27 cellular contexts compared by ENCODE assay signal in the genomic region with DNA sequence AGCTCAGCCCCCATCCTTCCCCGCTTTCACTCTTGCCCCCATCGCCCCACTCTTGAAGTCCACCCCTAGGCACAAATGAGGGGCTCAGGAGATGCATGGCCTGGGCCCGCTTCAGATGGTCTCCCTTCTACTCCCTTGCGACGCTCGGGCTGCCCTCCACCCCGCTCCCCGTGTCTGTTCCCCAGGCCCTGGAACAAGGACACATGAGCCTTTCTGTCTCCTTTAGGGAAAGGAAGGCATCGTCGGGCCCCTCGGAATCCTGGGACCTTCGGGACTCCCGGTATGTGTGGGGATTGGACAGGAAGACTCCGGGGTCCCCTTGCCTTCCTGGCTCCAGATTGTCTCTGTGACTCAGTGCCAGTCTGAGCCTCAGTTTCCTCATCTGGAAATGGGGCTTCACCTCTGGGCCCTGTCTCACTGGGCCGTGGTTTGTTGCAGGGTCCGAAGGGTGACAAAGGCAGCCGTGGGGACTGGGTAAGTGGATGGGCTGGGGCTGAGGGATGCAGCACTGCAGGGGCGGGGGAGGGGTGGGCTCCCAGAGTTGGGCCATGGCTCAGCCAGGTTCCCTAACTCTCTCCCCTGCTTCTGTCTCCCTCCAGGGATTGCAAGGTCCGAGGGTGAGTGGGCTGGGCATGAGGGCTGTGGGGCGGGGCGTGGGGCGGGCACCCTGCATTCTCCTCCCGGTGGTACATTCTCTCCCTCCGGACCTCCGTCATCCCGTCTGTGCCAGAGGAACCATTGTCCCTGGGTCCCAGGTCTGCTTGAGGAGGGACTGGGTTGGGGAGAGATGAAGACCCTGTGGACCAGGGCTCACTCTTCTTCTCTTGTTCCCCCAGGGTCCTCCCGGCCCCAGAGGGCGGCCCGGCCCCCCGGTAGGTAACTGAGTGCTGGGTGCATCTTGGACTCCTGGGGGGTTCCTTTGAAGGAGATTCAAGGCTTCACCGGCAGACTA. TPM values are rescaled to one million over a fixed set of nuclear protein-coding genes. Genes with fewer than 3 reads are reported as not detected.
DNase-seq lines count a peak whose midpoint lies in the region; ATAC-seq and TF ChIP-seq lines count a peak whose summit lies in the region.
"Had no signal": no experiment of that assay in that cellular context is flagged by ENCODE, and none has a peak within 500 bp of the region (broad histone marks: within the 10 kb centered on the region; RNA-seq: fewer than 3 reads in every experiment).

No MANE protein-coding gene starts in this region.

- H3K4me1 Mint-ChIP-seq in endodermal cell: no peaks in the 10 kb centered on the region

- H3K4me3 ChIP-seq in heart right ventricle: no peak overlapping the region
- H3K4me3 ChIP-seq in endodermal cell (ENCODE audit: low read length): no peak overlapping the region
- no peak overlapping the region for H3K4me3 ChIP-seq in vagina
- H3K4me3 ChIP-seq: esophagus muscularis mucosa, gastrocnemius medialis, skin epidermis had no signal

- intact Hi-C loops in left cardiac atrium (cut with DNase I): no loop called here
- intact Hi-C loops in heart right ventricle (cut with DNase I): loop anchor here in 1 of 10 donors (5.0 kb wide), 1 partner anchor 194 kb away; no protein-coding TSS in a partner anchor
- intact Hi-C loops in posterior vena cava (cut with DNase I): no loop called here
- intact Hi-C loops in vagina (cut with DNase I): no loop called here

- no peak overlapping the region for H3K9ac ChIP-seq in endodermal cell (ENCODE audit: extremely low read depth, low read length, poor library complexity, severe bottlenecking)

- no peak overlapping the region for H3K27ac Mint-ChIP-seq in endodermal cell
- H3K27ac Mint-ChIP-seq: activated B cell treated with CpG ODN at 0.5 μM for 24 hours; activated CD8-positive, alpha-beta T cell treated with anti-CD3 and anti-CD28 coated beads, Interleukin-2, amount 10 ng/mL, durations not matched to agents 7 days and 5 days; activated naive CD8-positive, alpha-beta T cell treated with anti-CD3 and anti-CD28 coated beads for 36 hours; mesothelial cell of epicardium; stimulated activated naive CD8-positive, alpha-beta T cell treated with anti-CD3 and anti-CD28 coated beads, Interleukin-15, Interleukin-2, amounts not matched to agents 100 ng/mL and 50 ng/mL, for 24 hours had no signal

- H3K4me1 ChIP-seq in heart right ventricle (peaks cover 0 to 15% (median 5%) of the 10 kb centered on the region in 9 donors), endodermal cell (ENCODE audit: control insufficient read depth, insufficient read depth, low read length) (no peaks in the 10 kb centered on the region), vagina (peaks cover 9% of the 10 kb centered on the region)
- H3K4me1 ChIP-seq: gastrocnemius medialis had no signal

- no peak overlapping the region for H3K4me3 Mint-ChIP-seq in endodermal cell
- H3K4me3 Mint-ChIP-seq: activated B cell treated with CpG ODN at 0.5 μM for 24 hours; activated CD8-positive, alpha-beta T cell treated with anti-CD3 and anti-CD28 coated beads, Interleukin-2, amount 10 ng/mL, durations not matched to agents 7 days and 5 days; activated naive CD8-positive, alpha-beta T cell treated with anti-CD3 and anti-CD28 coated beads for 36 hours; mesothelial cell of epicardium; stimulated activated naive CD8-positive, alpha-beta T cell treated with anti-CD3 and anti-CD28 coated beads, Interleukin-15, Interleukin-2, amounts not matched to agents 100 ng/mL and 50 ng/mL, for 24 hours had no signal

- TF ChIP-seq POLR2A in vagina (IDR thresholded peaks at IDR 0.05): no peak

- WGBS in heart right ventricle, 2 donors: 94% methylated on average over 31 of the region's 31 CpGs
- 94 to 98% methylated on average over 15 to 31 of the region's 31 CpGs for WGBS in endodermal cell (ENCODE audit: insufficient coverage in 1 of 2, insufficient read length in 1 of 2), 2 experiments

- TF ChIP-seq CTCF in heart right ventricle (IDR thresholded peaks at IDR 0.05) (no peak), endodermal cell (conservative IDR thresholded peaks at IDR 0.05) (no peak), vagina (IDR thresholded peaks at IDR 0.05) (no peak)

- H3K36me3 ChIP-seq in heart right ventricle (peaks cover 0 to 42% (median 0%) of the 10 kb centered on the region in 9 donors), endodermal cell (ENCODE audit: control insufficient read depth, insufficient read depth, low read length) (peaks cover 56% of the 10 kb centered on the region), vagina (peaks cover 0 to 19% of the 10 kb centered on the region in 2 donors)
- H3K36me3 ChIP-seq: gastrocnemius medialis had no signal

- DNase-seq in left cardiac atrium (peak; percentile 7), heart right ventricle (no peak), endodermal cell (peak; percentile 30), posterior vena cava (ENCODE audit: low spot score) (peak; percentile 54), vagina (ENCODE audit: extremely low spot score in 2 of 2) (peak; percentile 79 to 94), globus pallidus (ENCODE audit: low spot score) (no peak), hypothalamus (lab: John Stamatoyannopoulos, UW) (no peak)
- DNase-seq: activated B cell treated with CpG ODN at 0.5 μM for 24 hours; activated CD8-positive, alpha-beta T cell treated with anti-CD3 and anti-CD28 coated beads, Interleukin-2, amount 10 ng/mL, durations not matched to agents 7 days and 5 days; activated naive CD8-positive, alpha-beta T cell treated with anti-CD3 and anti-CD28 coated beads for 36 hours; effector memory CD4-positive, alpha-beta T cell; gastrocnemius medialis; NCI-H1092 treated with DMSO at 0.1 percent for 48 hours; NCI-H2029 treated with DMSO at 0.1 percent for 48 hours; OCI-M1; T-helper 9 cell had no signal

- H3K9me3 Mint-ChIP-seq in endodermal cell: peaks cover under 1% of the 10 kb centered on the region
- H3K9me3 Mint-ChIP-seq: stimulated activated naive CD8-positive, alpha-beta T cell treated with anti-CD3 and anti-CD28 coated beads, Interleukin-15, Interleukin-2, amounts not matched to agents 100 ng/mL and 50 ng/mL, for 24 hours had no signal

- H3K27ac ChIP-seq in heart right ventricle (no peak overlapping the region), endodermal cell (ENCODE audit: low read depth, low read length) (no peak overlapping the region), vagina (no peak overlapping the region)
- H3K27ac ChIP-seq: esophagus muscularis mucosa, gastrocnemius medialis, skin epidermis had no signal

- ATAC-seq in left cardiac atrium (no peak), heart right ventricle (no peak), HG03139 (IDR thresholded peaks at IDR 0.05; ENCODE audit: unreplicated experiment) (no peak)
- ATAC-seq: activated CD8-positive, alpha-beta T cell treated with anti-CD3 and anti-CD28 coated beads, Interleukin-2, amount 10 ng/mL, durations not matched to agents 7 days and 5 days; gastrocnemius medialis; Right ventricle myocardium inferior had no signal

- H3K9me3 ChIP-seq in heart right ventricle: peaks cover 0 to 6% (median 0%) of the 10 kb centered on the region in 11 donors
- H3K9me3 ChIP-seq in endodermal cell (ENCODE audit: control insufficient read depth, low read length): peaks cover 5% of the 10 kb centered on the region
- no peaks in the 10 kb centered on the region for H3K9me3 ChIP-seq in vagina

- no peaks in the 10 kb centered on the region for H3K27me3 Mint-ChIP-seq in endodermal cell (ENCODE audit: insufficient read depth)
- H3K27me3 Mint-ChIP-seq: activated B cell treated with CpG ODN at 0.5 μM for 24 hours; activated naive CD8-positive, alpha-beta T cell treated with anti-CD3 and anti-CD28 coated beads for 36 hours; stimulated activated naive CD8-positive, alpha-beta T cell treated with anti-CD3 and anti-CD28 coated beads, Interleukin-15, Interleukin-2, amounts not matched to agents 100 ng/mL and 50 ng/mL, for 24 hours had no signal

- H3K27me3 ChIP-seq in heart right ventricle (no peaks in the 10 kb centered on the region), endodermal cell (ENCODE audit: control insufficient read depth, insufficient read depth, low read length, poor library complexity, severe bottlenecking) (no peaks in the 10 kb centered on the region), vagina (no peaks in the 10 kb centered on the region)
- H3K27me3 ChIP-seq: esophagus muscularis mucosa, gastrocnemius medialis had no signal

- H3K36me3 Mint-ChIP-seq in endodermal cell (ENCODE audit: low read depth): peaks cover 43% of the 10 kb centered on the region

RNA-seq across cellular contexts. Expression of a gene that starts 21.8 kb away (rescaled TPM):
- 1 to 10 TPM in 1 of 2 donors, under 1 TPM in 1; 0.71 to 4.8 TPM for total RNA-seq in left cardiac atrium
- under 1 TPM in 3 of 10 donors, not detected in 7; 0.37 to 0.70 (median 0.55) TPM for total RNA-seq in heart right ventricle
- under 1 TPM; 0.13 to 0.59 TPM for polyA plus RNA-seq in heart right ventricle
- total RNA-seq in endodermal cell: under 1 TPM in 1 of 2 donors, not detected in 1; 0.59 TPM
- not detected for polyA plus RNA-seq in endodermal cell (2013, experiment 1 of 2)
- polyA plus RNA-seq in endodermal cell (2013, experiment 2 of 2): not detected
- 1 to 10 TPM in 1 of 2 donors, not detected in 1; 1.8 TPM for total RNA-seq in posterior vena cava
- not detected for total RNA-seq in vagina
- total RNA-seq: activated B cell treated with CpG ODN at 0.5 μM for 24 hours; activated CD8-positive, alpha-beta T cell treated with anti-CD3 and anti-CD28 coated beads, Interleukin-2, amount 10 ng/mL, durations not matched to agents 7 days and 5 days; activated naive CD8-positive, alpha-beta T cell treated with anti-CD3 and anti-CD28 coated beads for 36 hours; cerebellum; LHCN-M2; mesothelial cell of epicardium; pulmonary artery endothelial cell had no signal
- polyA plus RNA-seq: neural cell had no signal

RNA-seq across cellular contexts. Expression of a gene that starts 28.5 kb away (rescaled TPM):
- total RNA-seq in left cardiac atrium (1 to 10 TPM in 1 of 2 donors, not detected in 1; 1.6 TPM), heart right ventricle (not detected), endodermal cell (under 1 TPM; 0.59 to 0.80 TPM), posterior vena cava (not detected), vagina (not detected)
- polyA plus RNA-seq in heart right ventricle: under 1 TPM in 1 of 2 donors, not detected in 1; 0.44 TPM
- polyA plus RNA-seq in endodermal cell (2013, experiment 1 of 2): not detected
- not detected for polyA plus RNA-seq in endodermal cell (2013, experiment 2 of 2)
- total RNA-seq: activated B cell treated with CpG ODN at 0.5 μM for 24 hours; activated CD8-positive, alpha-beta T cell treated with anti-CD3 and anti-CD28 coated beads, Interleukin-2, amount 10 ng/mL, durations not matched to agents 7 days and 5 days; activated naive CD8-positive, alpha-beta T cell treated with anti-CD3 and anti-CD28 coated beads for 36 hours; cerebellum; esophagus muscularis mucosa; LHCN-M2; mesothelial cell of epicardium; pulmonary artery endothelial cell; Right ventricle myocardium inferior had no signal
- polyA plus RNA-seq: AG04450, neural cell had no signal

Comparison
In these comparisons a context has a peak if more than half of its experiments do, and no peak if none do; other contexts are left out.
1. DNase-seq: peak in left cardiac atrium (single experiment), endodermal cell (single experiment), posterior vena cava (single experiment) and vagina (2 of 2); none in heart right ventricle (0 of 2), globus pallidus (single experiment) and hypothalamus (0 of 51).